ENCODE assay signal across 8 cellular contexts in the genomic region with DNA sequence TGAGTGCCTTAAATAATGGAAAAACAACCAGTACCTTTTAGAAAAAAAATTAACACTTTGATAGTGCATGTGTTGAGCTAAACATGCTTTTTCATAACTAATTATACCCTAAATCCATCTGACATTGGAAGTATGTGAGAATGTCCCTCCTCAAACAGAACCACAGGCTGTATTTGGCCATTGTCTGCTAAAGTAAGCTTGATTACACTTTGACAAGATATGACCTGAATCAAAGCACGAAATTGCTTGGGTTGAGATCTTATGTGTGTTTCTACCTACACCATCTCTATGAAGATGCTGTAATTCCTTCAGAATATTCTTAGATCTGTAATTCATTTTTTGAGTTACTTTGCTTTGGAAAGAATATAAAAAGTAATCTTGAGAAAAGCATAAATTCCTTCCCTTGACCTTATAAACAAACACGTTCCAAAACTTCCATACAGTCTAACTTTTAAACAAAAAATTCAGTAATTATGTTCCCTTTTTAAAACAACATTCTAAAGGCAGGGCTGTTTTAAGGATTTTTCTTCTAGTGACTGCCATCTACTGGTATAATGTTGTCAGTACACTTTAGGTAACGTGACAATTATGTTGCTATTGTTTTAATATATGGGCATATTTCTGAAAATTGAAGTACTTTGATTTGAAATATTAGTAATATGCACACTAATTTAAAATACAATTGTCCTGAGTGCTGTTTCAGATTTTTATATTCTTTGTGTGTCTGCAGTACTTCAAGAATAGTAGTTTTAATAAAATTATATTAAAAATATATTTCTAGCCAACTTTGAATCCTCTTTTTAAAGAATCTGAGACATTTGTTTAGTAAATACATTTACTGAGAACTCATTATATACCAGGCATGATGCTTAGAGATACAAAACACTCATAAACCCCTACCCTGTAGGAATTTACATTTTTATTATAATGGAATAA. TPM values are rescaled to one million over a fixed set of nuclear protein-coding genes. Genes with fewer than 3 reads are reported as not detected.
A peak's percentile ranks its signal among the peaks of the same experiment; 100 is the strongest.
DNase-seq lines count a peak whose midpoint lies in the region; ATAC-seq, FAIRE-seq and TF ChIP-seq lines count a peak whose summit lies in the region.

No MANE protein-coding gene starts in this region.

- peak; percentile 63 for ATAC-seq in GM18498 (IDR thresholded peaks at IDR 0.05; ENCODE audit: unreplicated experiment)
- peak; percentile 70; the same call in 2 of the 3 replicates for ATAC-seq in SK-N-SH treated with all-trans-retinoic acid at 6 μM for 48 hours
- ATAC-seq in gastroesophageal sphincter, result no peak

- WGBS in gastroesophageal sphincter (ENCODE audit: low coverage in 1 of 2), 2 donors, result 2 to 5% methylated on average over 3 of the region's 3 CpGs
- 1 to 7% (median 6%) methylated on average over 3 of the region's 3 CpGs for WGBS in stomach, 5 donors

- FAIRE-seq in A204.1 (lab: Jason Lieb, UNC), result peak; percentile 79

- H3K9me3 ChIP-seq in gastroesophageal sphincter, result no peaks in the 10 kb centered on the region
- H3K9me3 ChIP-seq in stomach, result no peaks in the 10 kb centered on the region

- DNase-seq in stomach, result no peak
- DNase-seq in islet precursor cell, result no peak
- DNase-seq in ecto neural progenitor cell (ENCODE audit: low spot score), result no peak

- peak; percentile 76 for TF ChIP-seq RAD21 in Ishikawa (IDR thresholded peaks at IDR 0.05; ENCODE audit: low read depth)

- intact Hi-C loops in stomach (cut with DNase I; ENCODE audit: low total_unique reads), result loop anchor here (5.0 kb wide), 1 partner anchor 227 kb away; no protein-coding TSS in a partner anchor

- no peak for TF ChIP-seq POLR2A in gastroesophageal sphincter (IDR thresholded peaks at IDR 0.05)
- TF ChIP-seq POLR2A in stomach (IDR thresholded peaks at IDR 0.05), result no peak

- TF ChIP-seq EP300 in Ishikawa (IDR thresholded peaks at IDR 0.05; ENCODE audit: borderline replicate concordance) (no peak), gastroesophageal sphincter (IDR thresholded peaks at IDR 0.05) (no peak), stomach (IDR thresholded peaks at IDR 0.05) (no peak)

- no peak overlapping the region for H3K27ac ChIP-seq in gastroesophageal sphincter
- H3K27ac ChIP-seq in stomach, result no peak overlapping the region

- H3K36me3 ChIP-seq in gastroesophageal sphincter (no peaks in the 10 kb centered on the region), stomach (no peaks in the 10 kb centered on the region)

- H3K4me3 ChIP-seq in gastroesophageal sphincter (no peak overlapping the region), stomach (no peak overlapping the region)

- H3K4me1 ChIP-seq in gastroesophageal sphincter (no peaks in the 10 kb centered on the region), stomach (peaks cover 0 to 4% (median 0%) of the 10 kb centered on the region in 4 donors)

- H3K27me3 ChIP-seq in gastroesophageal sphincter, result no peaks in the 10 kb centered on the region
- no peaks in the 10 kb centered on the region for H3K27me3 ChIP-seq in stomach

- TF ChIP-seq CTCF in gastroesophageal sphincter (IDR thresholded peaks at IDR 0.05), result peak; percentile 64 to 82 (median 70)
- TF ChIP-seq CTCF in stomach (IDR thresholded peaks at IDR 0.05), result peak in 5 of 7 experiments; percentile 60 to 67 (median 63)

TF ChIP-seq in Ishikawa, 13 proteins besides CTCF, POLR2A, EP300 and RAD21 (continues in another document):
- TF ChIP-seq, protein P1, sequence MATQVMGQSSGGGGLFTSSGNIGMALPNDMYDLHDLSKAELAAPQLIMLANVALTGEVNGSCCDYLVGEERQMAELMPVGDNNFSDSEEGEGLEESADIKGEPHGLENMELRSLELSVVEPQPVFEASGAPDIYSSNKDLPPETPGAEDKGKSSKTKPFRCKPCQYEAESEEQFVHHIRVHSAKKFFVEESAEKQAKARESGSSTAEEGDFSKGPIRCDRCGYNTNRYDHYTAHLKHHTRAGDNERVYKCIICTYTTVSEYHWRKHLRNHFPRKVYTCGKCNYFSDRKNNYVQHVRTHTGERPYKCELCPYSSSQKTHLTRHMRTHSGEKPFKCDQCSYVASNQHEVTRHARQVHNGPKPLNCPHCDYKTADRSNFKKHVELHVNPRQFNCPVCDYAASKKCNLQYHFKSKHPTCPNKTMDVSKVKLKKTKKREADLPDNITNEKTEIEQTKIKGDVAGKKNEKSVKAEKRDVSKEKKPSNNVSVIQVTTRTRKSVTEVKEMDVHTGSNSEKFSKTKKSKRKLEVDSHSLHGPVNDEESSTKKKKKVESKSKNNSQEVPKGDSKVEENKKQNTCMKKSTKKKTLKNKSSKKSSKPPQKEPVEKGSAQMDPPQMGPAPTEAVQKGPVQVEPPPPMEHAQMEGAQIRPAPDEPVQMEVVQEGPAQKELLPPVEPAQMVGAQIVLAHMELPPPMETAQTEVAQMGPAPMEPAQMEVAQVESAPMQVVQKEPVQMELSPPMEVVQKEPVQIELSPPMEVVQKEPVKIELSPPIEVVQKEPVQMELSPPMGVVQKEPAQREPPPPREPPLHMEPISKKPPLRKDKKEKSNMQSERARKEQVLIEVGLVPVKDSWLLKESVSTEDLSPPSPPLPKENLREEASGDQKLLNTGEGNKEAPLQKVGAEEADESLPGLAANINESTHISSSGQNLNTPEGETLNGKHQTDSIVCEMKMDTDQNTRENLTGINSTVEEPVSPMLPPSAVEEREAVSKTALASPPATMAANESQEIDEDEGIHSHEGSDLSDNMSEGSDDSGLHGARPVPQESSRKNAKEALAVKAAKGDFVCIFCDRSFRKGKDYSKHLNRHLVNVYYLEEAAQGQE (IDR thresholded peaks at IDR 0.05; ENCODE audit: low read depth), result no peak
- TF ChIP-seq TCF12 (IDR thresholded peaks at IDR 0.05; ENCODE audit: low read depth) (no peak), EGR1 (IDR thresholded peaks at IDR 0.05) (no peak), NFIC (IDR thresholded peaks at IDR 0.05) (no peak), TEAD4 (IDR thresholded peaks at IDR 0.05) (no peak), ZBTB7A (IDR thresholded peaks at IDR 0.05; ENCODE audit: low read depth) (no peak), FOXM1 (IDR thresholded peaks at IDR 0.05; ENCODE audit: borderline replicate concordance, low read depth) (no peak), TAF1 (IDR thresholded peaks at IDR 0.05; ENCODE audit: low read depth) (no peak), CREB1 (IDR thresholded peaks at IDR 0.05; ENCODE audit: low read depth) (no peak)
- TF ChIP-seq, protein P2, sequence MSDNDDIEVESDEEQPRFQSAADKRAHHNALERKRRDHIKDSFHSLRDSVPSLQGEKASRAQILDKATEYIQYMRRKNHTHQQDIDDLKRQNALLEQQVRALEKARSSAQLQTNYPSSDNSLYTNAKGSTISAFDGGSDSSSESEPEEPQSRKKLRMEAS (IDR thresholded peaks at IDR 0.05), result no peak

TF ChIP-seq in SK-N-SH treated with all-trans-retinoic acid at 6 μM for 48 hours, 23 proteins besides CTCF, POLR2A, EP300 and RAD21:
- TF ChIP-seq ESRRG (CRISPR knock-in tag; IDR thresholded peaks at IDR 0.05) (no peak), ZNF565 (CRISPR knock-in tag; conservative IDR thresholded peaks at IDR 0.05; ENCODE audit: low read depth) (no peak), ZFP3 (CRISPR knock-in tag; IDR thresholded peaks at IDR 0.05) (no peak), PPARA (CRISPR knock-in tag; IDR thresholded peaks at IDR 0.05; ENCODE audit: borderline replicate concordance) (no peak), TCF4 (CRISPR knock-in tag; IDR thresholded peaks at IDR 0.05; ENCODE audit: borderline replicate concordance) (no peak), OSR1 (CRISPR knock-in tag; IDR thresholded peaks at IDR 0.05) (no peak), RARB (CRISPR knock-in tag; IDR thresholded peaks at IDR 0.05) (no peak), ZC3H10 (CRISPR knock-in tag; IDR thresholded peaks at IDR 0.05) (no peak), ZFP30 (CRISPR knock-in tag; IDR thresholded peaks at IDR 0.05) (no peak), BACH2 (CRISPR knock-in tag; IDR thresholded peaks at IDR 0.05; ENCODE audit: borderline replicate concordance) (no peak), ARNTL (CRISPR knock-in tag; IDR thresholded peaks at IDR 0.05; ENCODE audit: borderline replicate concordance, low read depth) (no peak)
- TF ChIP-seq, protein P3, sequence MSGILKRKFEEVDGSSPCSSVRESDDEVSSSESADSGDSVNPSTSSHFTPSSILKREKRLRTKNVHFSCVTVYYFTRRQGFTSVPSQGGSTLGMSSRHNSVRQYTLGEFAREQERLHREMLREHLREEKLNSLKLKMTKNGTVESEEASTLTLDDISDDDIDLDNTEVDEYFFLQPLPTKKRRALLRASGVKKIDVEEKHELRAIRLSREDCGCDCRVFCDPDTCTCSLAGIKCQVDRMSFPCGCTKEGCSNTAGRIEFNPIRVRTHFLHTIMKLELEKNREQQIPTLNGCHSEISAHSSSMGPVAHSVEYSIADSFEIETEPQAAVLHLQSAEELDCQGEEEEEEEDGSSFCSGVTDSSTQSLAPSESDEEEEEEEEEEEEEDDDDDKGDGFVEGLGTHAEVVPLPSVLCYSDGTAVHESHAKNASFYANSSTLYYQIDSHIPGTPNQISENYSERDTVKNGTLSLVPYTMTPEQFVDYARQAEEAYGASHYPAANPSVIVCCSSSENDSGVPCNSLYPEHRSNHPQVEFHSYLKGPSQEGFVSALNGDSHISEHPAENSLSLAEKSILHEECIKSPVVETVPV (CRISPR knock-in tag; IDR thresholded peaks at IDR 0.05), result no peak
TF ChIP-seq in SK-N-SH treated with all-trans-retinoic acid at 6 μM for 48 hours: peak in this region for 0.

RNA-seq across cellular contexts. Expression of a gene that starts 20.9 kb away (rescaled TPM):
- 100 to 1,000 TPM in 1 of 4 donors, 10 to 100 TPM in 3; 52.9 to 284 (median 81.2) TPM for total RNA-seq in gastroesophageal sphincter
- 100 to 1,000 TPM in 1 of 5 donors, 10 to 100 TPM in 4; 23.3 to 346 (median 48.7) TPM for total RNA-seq in stomach
- 10 to 100 TPM in 2 of 3 donors, 1 to 10 TPM in 1; 5.5 to 28.6 (median 11.3) TPM for polyA plus RNA-seq in stomach
